Comparison of ENCODE assay signal across 8 cellular contexts in genomic region chr7:50739744-50740455, GRCh38. TPM values are rescaled to one million over a fixed set of nuclear protein-coding genes. Genes with fewer than 3 reads are reported as not detected.
DNase-seq lines count a peak whose midpoint lies in the region; ATAC-seq and TF ChIP-seq lines count a peak whose summit lies in the region.

No MANE protein-coding gene starts in this region.

- DNase-seq in HFFc6 (no peak), T-helper 22 cell (ENCODE audit: low read depth) (peak; percentile 42), chondrocyte (ENCODE audit: low spot score) (no peak), SIG-M5 treated with dmso at 0.1 percent for 504 hours (lab: John Stamatoyannopoulos, UW; ENCODE audit: unreplicated experiment) (no peak), HuH-7 (ENCODE audit: low spot score) (no peak)
- peak; percentile 19 to 49 for DNase-seq in stimulated activated CD4-positive, alpha-beta T cell treated with anti-CD3 and anti-CD28 coated beads, Interleukin-15, amount 100 ng/mL, for 48 hours (ENCODE audit: low read depth in 2 of 2)

- peaks cover 15% of the 10 kb centered on the region for H3K4me1 Mint-ChIP-seq in HFFc6 (ENCODE audit: low read depth)
- H3K4me1 Mint-ChIP-seq in chondrocyte (ENCODE audit: low read depth): peaks cover 22% of the 10 kb centered on the region

- ATAC-seq in HG03565 (IDR thresholded peaks at IDR 0.05; ENCODE audit: unreplicated experiment) (no peak), HG03460 (IDR thresholded peaks at IDR 0.05; ENCODE audit: unreplicated experiment) (no peak)

- no peaks in the 10 kb centered on the region for H3K9me3 Mint-ChIP-seq in HFFc6
- no peaks in the 10 kb centered on the region for H3K9me3 Mint-ChIP-seq in chondrocyte (ENCODE audit: low read depth)

- no peak overlapping the region for H3K4me3 Mint-ChIP-seq in HFFc6
- H3K4me3 Mint-ChIP-seq in chondrocyte (ENCODE audit: unreplicated experiment): no peak overlapping the region

- H3K27me3 Mint-ChIP-seq in HFFc6 (ENCODE audit: insufficient read depth) (no peaks in the 10 kb centered on the region), chondrocyte (ENCODE audit: low read depth) (no peaks in the 10 kb centered on the region)

- H3K27ac Mint-ChIP-seq in HFFc6: peak overlapping the region; percentile 26; the same call in 1 of the 2 replicates
- H3K27ac Mint-ChIP-seq in chondrocyte (ENCODE audit: unreplicated experiment): peak overlapping the region; percentile 62

- TF ChIP-seq CTCF in HFFc6 (IDR thresholded peaks at IDR 0.05): no peak
- no peak for TF ChIP-seq CTCF in chondrocyte (IDR thresholded peaks at IDR 0.05)

- peaks cover 4% of the 10 kb centered on the region; the same call in 1 of the 2 replicates for H3K36me3 Mint-ChIP-seq in HFFc6 (ENCODE audit: low read depth)
- peaks cover 2% of the 10 kb centered on the region for H3K36me3 Mint-ChIP-seq in chondrocyte (ENCODE audit: low read depth)

RNA-seq across cellular contexts. Expression of gene GRB10, which starts 42.8 kb away (rescaled TPM):
- 10 to 100 TPM; 13.6 to 17.8 (median 14.8) TPM for total RNA-seq in HFFc6 (2021; fragmentation: NEBNext Ultra II Directional; extraction: Animal tissue kit (Norgen Biotek cat#: 25700))
- total RNA-seq in chondrocyte: 31.4 to 73.7 TPM (median 69.9 TPM) in 3 replicates

Comparison
In these comparisons a context has a peak if more than half of its experiments do, and no peak if none do; other contexts are left out.
1. DNase-seq: peak in T-helper 22 cell (single experiment) and stimulated activated CD4-positive, alpha-beta T cell treated with anti-CD3 and anti-CD28 coated beads, Interleukin-15, amount 100 ng/mL, for 48 hours (2 of 2); none in HFFc6 (single experiment), chondrocyte (single experiment), SIG-M5 treated with dmso at 0.1 percent for 504 hours (single experiment) and HuH-7 (single experiment).